Comparison of ENCODE assay signal across 17 cellular contexts in genomic region chr18:45481846-45482245, GRCh38.
"Had no signal": no experiment of that assay in that cellular context is flagged by ENCODE, and none has a peak within 500 bp of the region (broad histone marks: within the 10 kb centered on the region; RNA-seq: fewer than 3 reads in every experiment).

No MANE protein-coding gene starts in this region.

- H3K27ac ChIP-seq: psoas muscle had no signal

- ATAC-seq: activated CD4-positive, CD25-positive, alpha-beta regulatory T cell treated with anti-CD3 and anti-CD28 coated beads, Interleukin-2, amount 50 U/mL, for 24 hours; activated naive CD4-positive, alpha-beta T cell treated with anti-CD3 and anti-CD28 coated beads, Interleukin-2, amount 50 U/mL, for 72 hours; natural killer cell; psoas muscle had no signal

- H3K9me3 ChIP-seq: psoas muscle had no signal

- DNase-seq: activated CD4-positive, alpha-beta T cell treated with anti-CD3 and anti-CD28 coated beads, Interleukin-2, amount 50 U/mL, for 4 hours; activated effector memory CD4-positive, alpha-beta T cell treated with Interleukin-2 at 50 U/mL for 16 hours; activated T-cell treated with anti-CD3 and anti-CD28 coated beads, Interleukin-2, amount 50 U/mL, for 24 hours; amygdala; glutamatergic neuron; natural killer cell; occipital lobe; psoas muscle; stimulated activated CD4-positive, alpha-beta T cell treated with anti-CD3 and anti-CD28 coated beads, Interleukin-2, amount 100 ng/mL, for 24 hours; stimulated activated naive CD4-positive, alpha-beta T cell; substantia nigra; SW 1271 had no signal

- H3K27ac Mint-ChIP-seq: activated naive CD4-positive, alpha-beta T cell treated with anti-CD3 and anti-CD28 coated beads, Interleukin-2, amount 50 U/mL, for 72 hours; activated T-cell treated with anti-CD3 and anti-CD28 coated beads, Interleukin-2, amount 50 U/mL, for 24 hours; dendritic cell treated with granulocyte-macrophage colony-stimulating factor and Interleukin-4, amounts not matched to agents 40 ng/mL and 50 ng/mL, for 4 days; natural killer cell; T-helper 2 cell treated with Interferon-gamma antibody and Interleukin-4, amounts not matched to agents 5 μg/mL and 100 μg/mL, for 36 hours; type B pancreatic cell had no signal

- H3K36me3 Mint-ChIP-seq: activated naive CD4-positive, alpha-beta T cell treated with anti-CD3 and anti-CD28 coated beads, Interleukin-2, amount 50 U/mL, for 72 hours; natural killer cell; type B pancreatic cell had no signal

- H3K4me3 Mint-ChIP-seq: activated T-cell treated with anti-CD3 and anti-CD28 coated beads, Interleukin-2, amount 50 U/mL, for 24 hours; dendritic cell treated with granulocyte-macrophage colony-stimulating factor and Interleukin-4, amounts not matched to agents 40 ng/mL and 50 ng/mL, for 4 days; natural killer cell; T-helper 2 cell treated with Interferon-gamma antibody and Interleukin-4, amounts not matched to agents 5 μg/mL and 100 μg/mL, for 36 hours; type B pancreatic cell had no signal

- H3K4me3 ChIP-seq: psoas muscle had no signal

- H3K4me1 Mint-ChIP-seq: natural killer cell had no signal

- H3K4me1 ChIP-seq: psoas muscle had no signal

- H3K27me3 Mint-ChIP-seq: dendritic cell treated with granulocyte-macrophage colony-stimulating factor and Interleukin-4, amounts not matched to agents 40 ng/mL and 50 ng/mL, for 4 days; type B pancreatic cell had no signal

- H3K9me3 Mint-ChIP-seq: activated naive CD4-positive, alpha-beta T cell treated with anti-CD3 and anti-CD28 coated beads, Interleukin-2, amount 50 U/mL, for 72 hours; activated T-cell treated with anti-CD3 and anti-CD28 coated beads, Interleukin-2, amount 50 U/mL, for 24 hours; dendritic cell treated with granulocyte-macrophage colony-stimulating factor and Interleukin-4, amounts not matched to agents 40 ng/mL and 50 ng/mL, for 4 days; natural killer cell; T-helper 2 cell treated with Interferon-gamma antibody and Interleukin-4, amounts not matched to agents 5 μg/mL and 100 μg/mL, for 36 hours had no signal
